Comparison of ENCODE assay signal across 8 cellular contexts in the genomic region with DNA sequence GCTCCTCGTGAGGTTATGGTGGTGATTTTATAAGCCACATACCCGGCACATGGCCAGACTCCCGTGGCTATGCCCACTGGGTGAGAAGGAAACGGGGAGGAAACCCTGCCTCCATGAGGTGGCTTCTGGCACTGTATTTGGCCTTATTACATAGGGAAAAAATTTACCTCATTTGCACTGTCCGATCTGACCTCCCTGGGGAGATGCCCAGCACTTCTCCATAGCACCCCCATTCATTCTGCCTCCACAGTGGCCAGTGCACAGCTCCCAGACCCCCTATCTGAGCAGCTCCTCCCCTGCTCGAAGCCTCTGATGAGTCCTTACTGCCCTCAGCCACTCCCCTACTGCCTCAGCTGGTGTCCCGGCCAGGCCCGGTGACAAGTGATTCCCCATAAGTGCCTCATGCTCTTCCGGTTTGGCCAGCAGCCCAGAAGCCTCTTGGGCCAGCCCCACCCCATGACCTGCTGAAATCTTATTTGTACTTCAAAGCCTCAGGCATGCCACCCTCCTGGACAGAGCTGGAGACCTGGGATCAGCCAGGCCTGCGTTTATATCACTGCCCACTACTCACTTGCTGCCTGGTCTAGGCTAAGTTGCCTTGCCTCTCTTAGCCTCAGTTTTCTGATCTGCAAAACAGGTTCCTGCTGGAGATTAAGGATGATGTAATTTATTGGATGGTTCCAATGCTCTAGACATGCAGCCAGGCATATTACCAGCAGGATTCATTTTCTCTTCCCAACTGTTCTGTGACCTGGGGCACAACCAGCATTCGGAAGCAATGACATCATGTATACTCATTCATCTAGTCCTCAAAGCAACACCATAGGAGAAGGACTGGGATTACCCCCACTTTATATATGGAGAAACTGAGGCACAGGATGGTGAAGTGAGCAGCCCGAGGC. TPM values are rescaled to one million over a fixed set of nuclear protein-coding genes. Genes with fewer than 3 reads are reported as not detected.
DNase-seq lines count a peak whose midpoint lies in the region; ATAC-seq and TF ChIP-seq lines count a peak whose summit lies in the region.

No MANE protein-coding gene starts in this region.

- TF ChIP-seq CTCF in Caco-2 (IDR thresholded peaks at IDR 0.05; ENCODE audit: insufficient read depth in 1 of 2, low read depth in 1 of 2, low read length in 1 of 2, severe bottlenecking in 1 of 2, unreplicated experiment in 1 of 2) (no peak), colonic mucosa (IDR thresholded peaks at IDR 0.05) (no peak)

- H3K36me3 Mint-ChIP-seq in Caco-2 (ENCODE audit: insufficient read depth, unreplicated experiment) = no peaks in the 10 kb centered on the region
- no peaks in the 10 kb centered on the region for H3K36me3 Mint-ChIP-seq in activated T-helper 2 cell treated with anti-CD3 and anti-CD28 coated beads, Interferon-gamma antibody, Interleukin-2, Interleukin-4, amounts not matched to agents 10 μg/mL and 5 μg/mL and 100 μg/mL, durations not matched to agents 14 hours and 24 hours and 36 hours (ENCODE audit: low read depth)

- H3K36me3 ChIP-seq in Caco-2 (ENCODE audit: control insufficient read depth, insufficient read depth, low read length) = no peaks in the 10 kb centered on the region
- H3K36me3 ChIP-seq in colonic mucosa = no peaks in the 10 kb centered on the region

- peaks cover 33% of the 10 kb centered on the region for H3K4me1 Mint-ChIP-seq in Caco-2 (ENCODE audit: low read depth, unreplicated experiment)
- no peaks in the 10 kb centered on the region for H3K4me1 Mint-ChIP-seq in activated T-helper 2 cell treated with anti-CD3 and anti-CD28 coated beads, Interferon-gamma antibody, Interleukin-2, Interleukin-4, amounts not matched to agents 10 μg/mL and 5 μg/mL and 100 μg/mL, durations not matched to agents 14 hours and 24 hours and 36 hours (ENCODE audit: low read depth)

- DNase-seq in Caco-2 (peak; percentile 48 to 64), NCI-H748 treated with DMSO at 0.1 percent for 48 hours (lab: John Stamatoyannopoulos, UW) (peak; percentile 11), colonic mucosa (peak; percentile 92), mucosa of gallbladder (ENCODE audit: low spot score) (peak; percentile 89), NCI-H526 (lab: John Stamatoyannopoulos, UW) (no peak)
- no peak for DNase-seq in activated T-helper 2 cell treated with anti-CD3 and anti-CD28 coated beads, Interferon-gamma antibody, Interleukin-2, Interleukin-4, amounts not matched to agents 10 μg/mL and 5 μg/mL and 100 μg/mL, durations not matched to agents 14 hours and 24 hours and 36 hours (ENCODE audit: low spot score)

- BruUV-seq in Caco-2 (replicated peaks; lab: Mats Ljungman, UMichigan) = no TSS peak

- peaks cover 45% of the 10 kb centered on the region for H3K4me1 ChIP-seq in Caco-2
- H3K4me1 ChIP-seq in colonic mucosa = peaks cover 14% of the 10 kb centered on the region

- peak overlapping the region in 1 of 2 donors; percentile 28 for H3K9ac ChIP-seq in colonic mucosa (ENCODE audit: low read depth in 2 of 2, low read length in 2 of 2)

- intact Hi-C loops in Caco-2 (cut with micrococcal nuclease; ENCODE audit: unreplicated experiment) (no loop called here), colonic mucosa (cut with DNase I) (no loop called here)
- intact Hi-C loops in activated T-helper 2 cell treated with anti-CD3 and anti-CD28 coated beads, Interferon-gamma antibody, Interleukin-2, Interleukin-4, amounts not matched to agents 10 μg/mL and 5 μg/mL and 100 μg/mL, durations not matched to agents 14 hours and 24 hours and 36 hours (cut with micrococcal nuclease) = no loop called here

- POLR2A ChIA-PET in Caco-2 (lab: Charles Lee) = no interaction called here

- no peaks in the 10 kb centered on the region for H3K27me3 Mint-ChIP-seq in Caco-2 (ENCODE audit: insufficient read depth, unreplicated experiment)
- peaks cover 1% of the 10 kb centered on the region for H3K27me3 Mint-ChIP-seq in activated T-helper 2 cell treated with anti-CD3 and anti-CD28 coated beads, Interferon-gamma antibody, Interleukin-2, Interleukin-4, amounts not matched to agents 10 μg/mL and 5 μg/mL and 100 μg/mL, durations not matched to agents 14 hours and 24 hours and 36 hours (ENCODE audit: low read depth)

- no peaks in the 10 kb centered on the region for H3K9me3 ChIP-seq in Caco-2
- no peaks in the 10 kb centered on the region for H3K9me3 ChIP-seq in colonic mucosa

- peak overlapping the region; percentile 6 for H3K4me3 Mint-ChIP-seq in Caco-2 (ENCODE audit: unreplicated experiment)
- no peak overlapping the region for H3K4me3 Mint-ChIP-seq in activated T-helper 2 cell treated with anti-CD3 and anti-CD28 coated beads, Interferon-gamma antibody, Interleukin-2, Interleukin-4, amounts not matched to agents 10 μg/mL and 5 μg/mL and 100 μg/mL, durations not matched to agents 14 hours and 24 hours and 36 hours (ENCODE audit: low read depth)

- ATAC-seq in HG02798 (IDR thresholded peaks at IDR 0.05; ENCODE audit: poor library complexity, unreplicated experiment) = peak; percentile 49
- ATAC-seq in GM18858 (IDR thresholded peaks at IDR 0.05; ENCODE audit: unreplicated experiment) = no peak

- no peak overlapping the region for H3K27ac ChIP-seq in colonic mucosa

- CTCF ChIA-PET in Caco-2 (lab: Charles Lee) = no interaction called here

- no peak overlapping the region for H3K4me3 ChIP-seq in Caco-2 (ENCODE audit: low read depth, low read length)
- no peak overlapping the region for H3K4me3 ChIP-seq in colonic mucosa

- no peaks in the 10 kb centered on the region for H3K9me3 Mint-ChIP-seq in Caco-2 (ENCODE audit: unreplicated experiment)
- H3K9me3 Mint-ChIP-seq in activated T-helper 2 cell treated with anti-CD3 and anti-CD28 coated beads, Interferon-gamma antibody, Interleukin-2, Interleukin-4, amounts not matched to agents 10 μg/mL and 5 μg/mL and 100 μg/mL, durations not matched to agents 14 hours and 24 hours and 36 hours = no peaks in the 10 kb centered on the region

- peak overlapping the region; percentile 56 for H3K27ac Mint-ChIP-seq in Caco-2 (ENCODE audit: unreplicated experiment)
- H3K27ac Mint-ChIP-seq in activated T-helper 2 cell treated with anti-CD3 and anti-CD28 coated beads, Interferon-gamma antibody, Interleukin-2, Interleukin-4, amounts not matched to agents 10 μg/mL and 5 μg/mL and 100 μg/mL, durations not matched to agents 14 hours and 24 hours and 36 hours = no peak overlapping the region

- H3K27me3 ChIP-seq in Caco-2 (replicated peaks; ENCODE audit: control insufficient read depth, insufficient read depth, low read length) = no peaks in the 10 kb centered on the region
- no peaks in the 10 kb centered on the region for H3K27me3 ChIP-seq in colonic mucosa

RNA-seq across cellular contexts. Expression of a gene that starts 30.6 kb away (rescaled TPM):
- total RNA-seq in Caco-2 (2022) = 49.6 and 55.3 TPM in 2 replicates
- 10 to 100 TPM in 1 of 2 donors, 1 to 10 TPM in 1; 7.2 to 13.0 TPM for total RNA-seq in colonic mucosa
- total RNA-seq in mucosa of gallbladder = 63.2 TPM
- total RNA-seq in activated T-helper 2 cell treated with anti-CD3 and anti-CD28 coated beads, Interferon-gamma antibody, Interleukin-2, Interleukin-4, amounts not matched to agents 10 μg/mL and 5 μg/mL and 100 μg/mL, durations not matched to agents 14 hours and 24 hours and 36 hours = 55.1 and 55.8 TPM in 2 replicates

Comparison
In these comparisons a context has a peak if more than half of its experiments do, and no peak if none do; other contexts are left out.
1. DNase-seq: peak in Caco-2 (2 of 2), NCI-H748 treated with DMSO at 0.1 percent for 48 hours (single experiment), colonic mucosa (single experiment) and mucosa of gallbladder (single experiment); none in activated T-helper 2 cell treated with anti-CD3 and anti-CD28 coated beads, Interferon-gamma antibody, Interleukin-2, Interleukin-4, amounts not matched to agents 10 μg/mL and 5 μg/mL and 100 μg/mL, durations not matched to agents 14 hours and 24 hours and 36 hours (single experiment) and NCI-H526 (0 of 2).